Comparison of ENCODE assay signal across 13 cellular contexts in genomic region chr2:109333414-109334194, GRCh38.
DNase-seq lines count a peak whose midpoint lies in the region; ATAC-seq, FAIRE-seq and TF ChIP-seq lines count a peak whose summit lies in the region.
"Had no signal": no experiment of that assay in that cellular context is flagged by ENCODE, and none has a peak within 500 bp of the region (broad histone marks: within the 10 kb centered on the region; RNA-seq: fewer than 3 reads in every experiment).

No MANE protein-coding gene starts in this region.

- RAD21 ChIA-PET in GM12878 (lab: Charles Lee; ENCODE audit: unreplicated experiment): interaction anchor here (1.6 to 2.3 kb wide), 3 partner anchors 29 to 176 kb away, joined by 7 to 12 read pairs (median 10); no protein-coding TSS in a partner anchor

- CTCF ChIA-PET in Caco-2 (lab: Charles Lee) (interaction anchor here (1.0 kb wide), 1 partner anchor 177 kb away, joined by 3 read pairs; no protein-coding TSS in a partner anchor), GM12878 (lab: Yijun Ruan, JAX) (interaction anchor here (0.7 to 1.7 kb wide), 2 partner anchors 116 to 120 kb away, joined by 3 to 5 read pairs; no protein-coding TSS in a partner anchor)
- CTCF ChIA-PET in activated naive CD4-positive, alpha-beta T cell treated with anti-CD3 and anti-CD28 coated beads, Interleukin-2, amount 10 ng/mL, durations not matched to agents 7 days and 5 days (lab: Charles Lee): interaction anchor here (0.6 to 3.2 kb wide), 4 partner anchors 15 to 177 kb away, joined by 3 to 23 read pairs (median 4); no protein-coding TSS in a partner anchor

- H3K4me3 ChIP-seq in Caco-2 (ENCODE audit: low read depth, low read length) (no peak overlapping the region), MM.1S (ENCODE audit: low read length) (no peak overlapping the region), GM12878 (no peak overlapping the region), lower lobe of right lung (no peak overlapping the region)
- H3K4me3 ChIP-seq: thyroid gland had no signal

- H3K4me3 Mint-ChIP-seq in Caco-2 (ENCODE audit: unreplicated experiment): no peak overlapping the region
- H3K4me3 Mint-ChIP-seq in activated naive CD4-positive, alpha-beta T cell treated with anti-CD3 and anti-CD28 coated beads, Interleukin-2, amount 10 ng/mL, durations not matched to agents 7 days and 5 days: no peak overlapping the region

- no peaks in the 10 kb centered on the region for H3K36me3 Mint-ChIP-seq in Caco-2 (ENCODE audit: insufficient read depth, unreplicated experiment)
- H3K36me3 Mint-ChIP-seq in activated naive CD4-positive, alpha-beta T cell treated with anti-CD3 and anti-CD28 coated beads, Interleukin-2, amount 10 ng/mL, durations not matched to agents 7 days and 5 days: no peaks in the 10 kb centered on the region

- H3K27ac ChIP-seq in MM.1S (ENCODE audit: low read length) (no peak overlapping the region), GM12878 (ENCODE audit: control insufficient read depth, insufficient read depth) (no peak overlapping the region), lower lobe of right lung (peak overlapping the region; percentile 31)
- H3K27ac ChIP-seq: thyroid gland had no signal

- peaks cover 25% of the 10 kb centered on the region for H3K27me3 Mint-ChIP-seq in Caco-2 (ENCODE audit: insufficient read depth, unreplicated experiment)
- H3K27me3 Mint-ChIP-seq in activated naive CD4-positive, alpha-beta T cell treated with anti-CD3 and anti-CD28 coated beads, Interleukin-2, amount 10 ng/mL, durations not matched to agents 7 days and 5 days: peaks cover 41% of the 10 kb centered on the region

- intact Hi-C loops in Caco-2 (cut with micrococcal nuclease; ENCODE audit: unreplicated experiment) (no loop called here), GM12878 (cut with micrococcal nuclease; ENCODE audit: unreplicated experiment) (loop anchor here (2.0 to 10.0 kb wide), 3 partner anchors 119 to 205 kb away; partner anchors contain the start of gene SH3RF3), lower lobe of right lung (cut with DNase I) (no loop called here)

- H3K79me2 ChIP-seq in MM.1S (ENCODE audit: low read length) (peaks cover 65% of the 10 kb centered on the region), GM12878 (ENCODE audit: control insufficient read depth, insufficient read depth, low read length) (no peaks in the 10 kb centered on the region)

- H3K4me1 ChIP-seq in Caco-2 (no peaks in the 10 kb centered on the region), MM.1S (ENCODE audit: low read length) (peaks cover 44% of the 10 kb centered on the region), GM12878 (ENCODE audit: control insufficient read depth, insufficient read depth, low read length) (peaks cover 35% of the 10 kb centered on the region), lower lobe of right lung (peaks cover 67% of the 10 kb centered on the region)

- H3K9ac ChIP-seq in MM.1S (ENCODE audit: low read length) (no peak overlapping the region), GM12878 (ENCODE audit: control insufficient read depth, insufficient read depth, low read length) (no peak overlapping the region)

- H3K9me3 ChIP-seq in Caco-2 (no peaks in the 10 kb centered on the region), MM.1S (replicated peaks; ENCODE audit: insufficient read depth, low read length) (no peaks in the 10 kb centered on the region), GM12878 (replicated peaks; ENCODE audit: control insufficient read depth, insufficient read depth, low read length) (no peaks in the 10 kb centered on the region), lower lobe of right lung (no peaks in the 10 kb centered on the region)
- H3K9me3 ChIP-seq: thyroid gland had no signal

- no peak for TF ChIP-seq POLR2A in GM12878 (IDR thresholded peaks at IDR 0.05; ENCODE audit: low read depth, low read length)

- H3K27me3 ChIP-seq in Caco-2 (replicated peaks; ENCODE audit: control insufficient read depth, insufficient read depth, low read length): no peaks in the 10 kb centered on the region
- H3K27me3 ChIP-seq in MM.1S (replicated peaks; ENCODE audit: insufficient read depth, low read length): no peaks in the 10 kb centered on the region
- no peaks in the 10 kb centered on the region for H3K27me3 ChIP-seq in GM12878 (replicated peaks in 1 of 2; ENCODE audit: control insufficient read depth in 2 of 2, insufficient read depth in 2 of 2, low read length in 1 of 2)
- H3K27me3 ChIP-seq in lower lobe of right lung (ENCODE audit: low read depth): no peaks in the 10 kb centered on the region
- H3K27me3 ChIP-seq: thyroid gland had no signal

- 0 out of 2 replicates have a peak overlapping the region, but pooled peaks have one; percentile 65 for H3K4me2 ChIP-seq in MM.1S (ENCODE audit: low read depth, low read length)
- no peak overlapping the region; the same call in 1 of the 2 replicates for H3K4me2 ChIP-seq in GM12878 (ENCODE audit: control insufficient read depth, insufficient read depth)

- no peaks in the 10 kb centered on the region for H3K4me1 Mint-ChIP-seq in Caco-2 (ENCODE audit: low read depth, unreplicated experiment)
- H3K4me1 Mint-ChIP-seq in activated naive CD4-positive, alpha-beta T cell treated with anti-CD3 and anti-CD28 coated beads, Interleukin-2, amount 10 ng/mL, durations not matched to agents 7 days and 5 days: peaks cover 47% of the 10 kb centered on the region

- SMC1A ChIA-PET in GM12878 (lab: Charles Lee; ENCODE audit: uncharacterized antibody, unreplicated experiment): interaction anchor here (1.3 to 2.1 kb wide), 2 partner anchors 174 to 199 kb away, joined by 3 to 5 read pairs; no protein-coding TSS in a partner anchor

- no peaks in the 10 kb centered on the region for H3K9me2 ChIP-seq in MM.1S (replicated peaks; ENCODE audit: insufficient read depth, low read length)

- H4K20me1 ChIP-seq in MM.1S (ENCODE audit: insufficient read depth, low read length) (no peaks in the 10 kb centered on the region), GM12878 (ENCODE audit: control insufficient read depth, insufficient read depth) (no peaks in the 10 kb centered on the region)

- H3F3A ChIP-seq in MM.1S (ENCODE audit: insufficient read depth, low read length): peaks cover 16% of the 10 kb centered on the region

- ATAC-seq in GM12878: peak; percentile 52
- peak in 1 of 2 donors; percentile 9 for ATAC-seq in lower lobe of right lung

- no peaks in the 10 kb centered on the region for H3K36me3 ChIP-seq in Caco-2 (ENCODE audit: control insufficient read depth, insufficient read depth, low read length)
- no peaks in the 10 kb centered on the region for H3K36me3 ChIP-seq in MM.1S (replicated peaks; ENCODE audit: insufficient read depth, low read length)
- no peaks in the 10 kb centered on the region for H3K36me3 ChIP-seq in GM12878 (ENCODE audit: control insufficient read depth in 2 of 2, insufficient read depth in 2 of 2, low read length in 1 of 2)
- H3K36me3 ChIP-seq in lower lobe of right lung: no peaks in the 10 kb centered on the region
- H3K36me3 ChIP-seq: thyroid gland had no signal

- POLR2A ChIA-PET in Caco-2 (lab: Charles Lee) (interaction anchor here (0.6 kb wide), 1 partner anchor 22 kb away, joined by 3 read pairs; no protein-coding TSS in a partner anchor), GM12878 (lab: Charles Lee) (no interaction called here)

- no peak for TF ChIP-seq RAD21 in GM12878 (IDR thresholded peaks at IDR 0.05; ENCODE audit: insufficient read depth, low read depth, low read length)

- H3K27ac Mint-ChIP-seq in Caco-2 (ENCODE audit: unreplicated experiment): no peak overlapping the region
- no peak overlapping the region for H3K27ac Mint-ChIP-seq in activated naive CD4-positive, alpha-beta T cell treated with anti-CD3 and anti-CD28 coated beads, Interleukin-2, amount 10 ng/mL, durations not matched to agents 7 days and 5 days

- H2AFZ ChIP-seq in MM.1S (ENCODE audit: low read length) (no peak overlapping the region), GM12878 (ENCODE audit: control insufficient read depth, low read depth, low read length) (no peak overlapping the region; the same call in 1 of the 2 replicates)

- 27% methylated on average over 7 of the region's 7 CpGs for WGBS in GM12878 (ENCODE audit: insufficient coverage, insufficient replicate concordance, low lambda C conversion rate, missing lambda C conversion rate)

- BruUV-seq in Caco-2 (replicated peaks; lab: Mats Ljungman, UMichigan) (no TSS peak), GM12878 (replicated peaks; lab: Mats Ljungman, UMichigan) (no TSS peak)

- TF ChIP-seq EP300 in GM12878 (IDR thresholded peaks at IDR 0.05; ENCODE audit: borderline replicate concordance in 1 of 2, control insufficient read depth in 1 of 2, low read depth in 2 of 2, low read length in 2 of 2): no peak

- H3K9me3 Mint-ChIP-seq in Caco-2 (ENCODE audit: unreplicated experiment): peaks cover 2% of the 10 kb centered on the region
- no peaks in the 10 kb centered on the region for H3K9me3 Mint-ChIP-seq in activated naive CD4-positive, alpha-beta T cell treated with anti-CD3 and anti-CD28 coated beads, Interleukin-2, amount 10 ng/mL, durations not matched to agents 7 days and 5 days

- TF ChIP-seq CTCF in Caco-2 (IDR thresholded peaks at IDR 0.05; ENCODE audit: insufficient read depth in 1 of 2, low read depth in 1 of 2, low read length in 1 of 2, severe bottlenecking in 1 of 2, unreplicated experiment in 1 of 2) (peak; percentile 28 to 54), MM.1S (IDR thresholded peaks at IDR 0.05; ENCODE audit: low read length) (peak; percentile 29), GM12878 (IDR thresholded peaks at IDR 0.05 in 2 of 3, conservative IDR thresholded peaks at IDR 0.05 in 1 of 3; ENCODE audit: control insufficient read depth in 2 of 3, extremely low read depth in 1 of 3, insufficient read depth in 1 of 3, low read depth in 3 of 3, low read length in 3 of 3) (peak in 2 of 3 experiments; percentile 14 to 29; a peak in 1 of 6 replicates), lower lobe of right lung (IDR thresholded peaks at IDR 0.05) (peak; percentile 29)

- in situ Hi-C loops in GM12878 (cut with MboI): no loop called here

- FAIRE-seq in GM12878 (lab: Jason Lieb, UNC): peak; percentile 68
- FAIRE-seq: G401.6 had no signal

- DNase-seq in Caco-2 (peak in 1 of 2 experiments; percentile 18), MM.1S (peak; percentile 22), GM12878 (ENCODE audit: low read depth, low spot score) (no peak), lower lobe of right lung (no peak), GF-D8 (lab: John Stamatoyannopoulos, UW) (no peak), NCI-H748 (lab: John Stamatoyannopoulos, UW; ENCODE audit: unreplicated experiment) (no peak), NCI-H2227 (lab: John Stamatoyannopoulos, UW; ENCODE audit: unreplicated experiment) (no peak)
- DNase-seq in activated naive CD4-positive, alpha-beta T cell treated with anti-CD3 and anti-CD28 coated beads, Interleukin-2, amount 10 ng/mL, durations not matched to agents 7 days and 5 days: no peak
- DNase-seq: midbrain; NCI-H2171; stimulated activated CD4-positive, alpha-beta T cell treated with anti-CD3 and anti-CD28 coated beads, Interleukin-2, amount 100 ng/mL, for 24 hours; thyroid gland had no signal

TF ChIP-seq in GM12878, 131 proteins besides CTCF, POLR2A, EP300 and RAD21 (continues in another document):
- TF ChIP-seq ATF7 (IDR thresholded peaks at IDR 0.05; ENCODE audit: low read depth): peak; percentile 38; the same call in 1 of the 2 replicates
